ENCODE assay signal across 34 cellular contexts in genomic region chr2:125615438-125615837, GRCh38.
"Had no signal": no experiment of that assay in that cellular context is flagged by ENCODE, and none has a peak within 500 bp of the region (broad histone marks: within the 10 kb centered on the region; RNA-seq: fewer than 3 reads in every experiment).

No MANE protein-coding gene starts in this region.

- FAIRE-seq: astrocyte, bronchial epithelial cell had no signal

- H3K9me3 ChIP-seq: adrenal gland, ascending aorta, body of pancreas, breast epithelium had no signal

- ATAC-seq: activated naive CD4-positive, alpha-beta T cell treated with anti-CD3 and anti-CD28 coated beads, Interleukin-2, amount 50 U/mL, for 72 hours; activated naive CD8-positive, alpha-beta T cell treated with anti-CD3 and anti-CD28 coated beads, Interleukin-2, amount 50 U/mL, for 24 hours; activated T-cell treated with anti-CD3 and anti-CD28 coated beads, Interleukin-2, amount 50 U/mL, for 4 hours; activated T-cell treated with anti-CD3 and anti-CD28 coated beads, Interleukin-2, amount 50 U/mL, for 72 hours; activated T-helper 17 cell treated with anti-CD3 and anti-CD28 coated beads, Interleukin-2, amount 50 U/mL, for 72 hours; body of pancreas had no signal

- H3K4me3 ChIP-seq: adrenal gland, ascending aorta, breast epithelium, cardiac muscle cell had no signal

- H3K27me3 ChIP-seq: adrenal gland, ascending aorta, body of pancreas, brain microvascular endothelial cell, breast epithelium, cardiac muscle cell had no signal

- H3K36me3 ChIP-seq: adrenal gland, ascending aorta, brain microvascular endothelial cell, breast epithelium, cardiac muscle cell had no signal

- DNase-seq: activated effector memory CD4-positive, alpha-beta T cell treated with anti-CD3 and anti-CD28 coated beads, Interleukin-2, amount 50 U/mL, for 16 hours; activated effector memory CD4-positive, alpha-beta T cell treated with Interleukin-2 at 50 U/mL for 16 hours; activated gamma-delta T cell; activated gamma-delta T cell treated with Interleukin-2 at 50 U/mL for 16 hours; activated naive CD4-positive, alpha-beta T cell; activated naive CD4-positive, alpha-beta T cell treated with anti-CD3 and anti-CD28 coated beads for 36 hours; activated naive CD4-positive, alpha-beta T cell treated with anti-CD3 and anti-CD28 coated beads, Interleukin-2, amount 10 ng/mL, durations not matched to agents 7 days and 5 days; activated naive CD4-positive, alpha-beta T cell treated with anti-CD3 and anti-CD28 coated beads, Interleukin-2, amount 50 U/mL, for 16 hours; activated naive CD4-positive, alpha-beta T cell treated with Interleukin-2 at 50 U/mL for 16 hours; activated naive CD8-positive, alpha-beta T cell treated with anti-CD3 and anti-CD28 coated beads for 36 hours; activated naive CD8-positive, alpha-beta T cell treated with anti-CD3 and anti-CD28 coated beads, Interleukin-2, amount 10 ng/mL, durations not matched to agents 7 days and 5 days; activated naive CD8-positive, alpha-beta T cell treated with anti-CD3 and anti-CD28 coated beads, Interleukin-2, amount 50 U/mL, for 24 hours; activated T-cell treated with anti-CD3 and anti-CD28 coated beads, Interleukin-2, amount 50 U/mL, for 1 hour; activated T-cell treated with anti-CD3 and anti-CD28 coated beads, Interleukin-2, amount 50 U/mL, for 24 hours; activated T-cell treated with anti-CD3 and anti-CD28 coated beads, Interleukin-2, amount 50 U/mL, for 4 hours; activated T-cell treated with anti-CD3 and anti-CD28 coated beads, Interleukin-2, amount 50 U/mL, for 48 hours; activated T-cell treated with anti-CD3 and anti-CD28 coated beads, Interleukin-2, amount 50 U/mL, for 72 hours; adrenal gland; amniotic stem cell; amygdala; anterior cingulate cortex; aorta; body of pancreas; brain microvascular endothelial cell; caudate nucleus; central memory CD4-positive, alpha-beta T cell; cerebellar nuclear complex had no signal

- H3K4me1 ChIP-seq: adrenal gland, ascending aorta, body of pancreas, breast epithelium had no signal

- H3K27ac ChIP-seq: adrenal gland, ascending aorta, body of pancreas, brain microvascular endothelial cell, breast epithelium, cardiac muscle cell had no signal
